Comparison of ENCODE assay signal across 8 cellular contexts in genomic region chr2:171687287-171688128, GRCh38. TPM values are rescaled to one million over a fixed set of nuclear protein-coding genes. Genes with fewer than 3 reads are reported as not detected.
DNase-seq lines count a peak whose midpoint lies in the region; ATAC-seq, FAIRE-seq and TF ChIP-seq lines count a peak whose summit lies in the region.

Gene DYNC1I2, plus strand, starts transcription at chr2:171687469. Its CDS starts 2,687 bp downstream, at chr2:171690156.

- no peaks in the 10 kb centered on the region for H3K9me3 Mint-ChIP-seq in chondrocyte (ENCODE audit: low read depth)

- ATAC-seq in GM19035 (IDR thresholded peaks at IDR 0.05; ENCODE audit: unreplicated experiment) (peak; percentile 89), HG03378 (IDR thresholded peaks at IDR 0.05; ENCODE audit: unreplicated experiment) (peak; percentile 85)

- peak within 1 kb of the TSS; percentile 93 to 98 for H3K4me3 ChIP-seq in kidney (ENCODE audit: low read length in 2 of 2)

- peak within 1 kb of the TSS; percentile 97 for H3K27ac Mint-ChIP-seq in chondrocyte (ENCODE audit: unreplicated experiment)

- H3K36me3 ChIP-seq in kidney (ENCODE audit: control insufficient read depth in 1 of 2, insufficient read depth in 2 of 2, low read length in 2 of 2), result no peaks in the 10 kb centered on the region

- H3K27ac ChIP-seq in kidney (ENCODE audit: low read depth in 2 of 2, low read length in 2 of 2), result peak within 1 kb of the TSS; percentile 77 to 81

- peak within 1 kb of the TSS; percentile 71 to 94 for H3K9ac ChIP-seq in kidney (ENCODE audit: low read length in 2 of 2)

- DNase-seq in AML-193 (lab: John Stamatoyannopoulos, UW), result peak; percentile 57 to 63
- DNase-seq in NCI-H460 (ENCODE audit: extremely low read depth, low read depth), result peak; percentile 93
- peak; percentile 61 to 63 for DNase-seq in activated CD4-positive, alpha-beta T cell treated with anti-CD3 and anti-CD28 coated beads for 24 hours (ENCODE audit: low read depth in 2 of 2)
- DNase-seq in chondrocyte (ENCODE audit: low spot score), result peak; percentile 94
- DNase-seq in kidney, result peak; percentile 94
- peak; percentile 85 for DNase-seq in stimulated activated CD4-positive, alpha-beta T cell treated with anti-CD3 and anti-CD28 coated beads, Interleukin-15, amount 100 ng/mL, for 24 hours

- FAIRE-seq in kidney (lab: Jason Lieb, UNC), result peak; percentile 41

- H3K27me3 Mint-ChIP-seq in chondrocyte (ENCODE audit: low read depth), result no peaks in the 10 kb centered on the region

- H3K4me1 ChIP-seq in kidney (ENCODE audit: control insufficient read depth in 1 of 2, insufficient read depth in 1 of 2, low read depth in 1 of 2, low read length in 2 of 2), result peaks cover 6 to 7% of the 10 kb centered on the region in 2 donors

- intact Hi-C loops in kidney (cut with DNase I), result no loop called here

- peaks cover 48% of the 10 kb centered on the region for H3K4me1 Mint-ChIP-seq in chondrocyte (ENCODE audit: low read depth)

- no peaks in the 10 kb centered on the region for H3K9me3 ChIP-seq in kidney (ENCODE audit: control insufficient read depth in 1 of 2, low read length in 2 of 2)

- H3K4me3 Mint-ChIP-seq in chondrocyte (ENCODE audit: unreplicated experiment), result peak within 1 kb of the TSS; percentile 94

- H3K36me3 Mint-ChIP-seq in chondrocyte (ENCODE audit: low read depth), result peaks cover 3% of the 10 kb centered on the region

- TF ChIP-seq CTCF in chondrocyte (IDR thresholded peaks at IDR 0.05) (no peak), kidney (IDR thresholded peaks at IDR 0.05; ENCODE audit: borderline replicate concordance, extremely low read depth, insufficient read depth) (no peak)

RNA-seq across cellular contexts. Expression of gene DYNC1I2, which starts in this region (rescaled TPM):
- 61.1 and 70.9 TPM in 2 replicates for total RNA-seq in NCI-H460 (2014; rRNA removed; shearing (Covaris generic))
- 51.0 and 67.9 TPM in 2 replicates for polyA plus RNA-seq in NCI-H460 (2014; cell fraction: nucleus; rRNA removed)
- total RNA-seq in chondrocyte (129 to 141 TPM (median 136 TPM) in 3 replicates), kidney (108 TPM)
- polyA plus RNA-seq in kidney (ENCODE audit: insufficient read depth, low read depth, low replicate concordance), result 81.7 TPM

Comparison
In these comparisons a context has a peak if more than half of its experiments do, and no peak if none do; other contexts are left out.
1. Peak in every context shown above with its lines: DNase-seq, ATAC-seq, H3K4me3 ChIP-seq and H3K27ac ChIP-seq.